In the genomic region with DNA sequence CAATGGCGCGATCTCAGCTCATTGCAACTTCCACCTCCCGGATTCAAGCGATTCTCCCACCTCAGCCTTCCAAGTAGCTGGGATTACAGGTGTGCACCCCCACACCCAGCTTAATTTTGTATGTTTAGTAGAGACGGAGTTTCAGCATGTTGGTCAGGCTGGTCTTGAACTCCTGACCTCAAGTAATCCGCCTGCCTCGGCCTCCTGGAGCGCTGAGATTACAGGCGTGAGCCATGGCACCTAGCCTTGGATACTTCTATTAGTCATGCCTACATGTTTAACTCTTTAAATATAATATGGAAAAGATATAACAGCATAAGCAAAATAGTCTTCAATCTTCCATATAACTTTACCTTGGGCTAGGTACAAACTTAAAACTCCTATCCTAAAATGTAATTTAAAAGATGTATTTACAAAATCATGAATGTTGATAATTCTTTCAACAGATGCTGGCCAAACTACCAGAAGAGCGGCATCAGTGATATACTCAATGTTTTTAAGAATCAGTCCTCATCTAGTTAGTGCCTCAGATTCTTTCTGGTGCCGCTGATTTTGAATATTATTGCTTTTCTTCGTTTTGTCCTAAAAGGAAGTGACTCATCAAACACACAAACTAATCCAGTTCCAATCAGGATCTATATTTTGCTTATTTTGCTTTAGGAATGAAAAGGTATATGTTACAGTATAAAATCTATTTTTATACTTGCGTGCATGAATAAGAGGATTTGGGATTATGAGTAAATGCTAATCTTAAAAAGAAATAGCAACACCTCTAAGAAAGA, we compare ENCODE assay signal across 17 cellular contexts.
"Had no signal": no experiment of that assay in that cellular context is flagged by ENCODE, and none has a peak within 500 bp of the region (broad histone marks: within the 10 kb centered on the region; RNA-seq: fewer than 3 reads in every experiment).

No MANE protein-coding gene starts in this region.

- H3K4me1 ChIP-seq: left lung, tibial artery had no signal

- DNase-seq: activated B cell treated with CpG ODN at 0.5 μM for 24 hours; activated CD4-positive, alpha-beta memory T cell treated with anti-CD3 and anti-CD28 coated beads for 36 hours; activated CD4-positive, alpha-beta T cell treated with anti-CD3 and anti-CD28 coated beads for 4 hours; activated CD8-positive, alpha-beta memory T cell treated with anti-CD3 and anti-CD28 coated beads, Interleukin-2, amount 10 ng/mL, durations not matched to agents 7 days and 5 days; aorta; cerebellar nuclear complex; cortex of kidney; esophagus squamous epithelium; hippocampal formation; islet precursor cell; left lung; midbrain; stimulated activated naive B cell treated with anti-CD40 and anti-IgM and Interleukin-4, amounts not matched to agents 10 μg/mL and 1 μg/mL and 100 μg/mL, for 72 hours; tibial artery had no signal

- H3K4me3 ChIP-seq: esophagus squamous epithelium, left lung, tibial artery had no signal

- H3K27me3 ChIP-seq: esophagus squamous epithelium, left lung, tibial artery had no signal

- H3K27me3 Mint-ChIP-seq: activated B cell treated with CpG ODN at 0.5 μM for 24 hours; activated CD4-positive, alpha-beta memory T cell treated with anti-CD3 and anti-CD28 coated beads for 36 hours; activated CD8-positive, alpha-beta memory T cell treated with anti-CD3 and anti-CD28 coated beads, Interleukin-2, amount 10 ng/mL, durations not matched to agents 7 days and 5 days; stimulated activated naive B cell treated with anti-CD40 and anti-IgM and Interleukin-4, amounts not matched to agents 10 μg/mL and 1 μg/mL and 100 μg/mL, for 72 hours had no signal

- H3K36me3 ChIP-seq: esophagus squamous epithelium, left lung had no signal

- ATAC-seq: activated CD8-positive, alpha-beta memory T cell treated with anti-CD3 and anti-CD28 coated beads, Interleukin-2, amount 10 ng/mL, durations not matched to agents 7 days and 5 days; left lung; sciatic nerve; stimulated activated naive B cell treated with anti-CD40 and anti-IgM and Interleukin-4, amounts not matched to agents 10 μg/mL and 1 μg/mL and 100 μg/mL, for 72 hours had no signal

- H3K27ac Mint-ChIP-seq: activated B cell treated with CpG ODN at 0.5 μM for 24 hours; activated CD4-positive, alpha-beta memory T cell treated with anti-CD3 and anti-CD28 coated beads for 36 hours; activated CD8-positive, alpha-beta memory T cell treated with anti-CD3 and anti-CD28 coated beads, Interleukin-2, amount 10 ng/mL, durations not matched to agents 7 days and 5 days; nephron; stimulated activated naive B cell treated with anti-CD40 and anti-IgM and Interleukin-4, amounts not matched to agents 10 μg/mL and 1 μg/mL and 100 μg/mL, for 72 hours; T-helper 2 cell treated with Interferon-gamma antibody and Interleukin-4, amounts not matched to agents 5 μg/mL and 100 μg/mL, for 36 hours had no signal

- H3K4me3 Mint-ChIP-seq: activated B cell treated with CpG ODN at 0.5 μM for 24 hours; activated CD4-positive, alpha-beta memory T cell treated with anti-CD3 and anti-CD28 coated beads for 36 hours; activated CD8-positive, alpha-beta memory T cell treated with anti-CD3 and anti-CD28 coated beads, Interleukin-2, amount 10 ng/mL, durations not matched to agents 7 days and 5 days; nephron; stimulated activated naive B cell treated with anti-CD40 and anti-IgM and Interleukin-4, amounts not matched to agents 10 μg/mL and 1 μg/mL and 100 μg/mL, for 72 hours; T-helper 2 cell treated with Interferon-gamma antibody and Interleukin-4, amounts not matched to agents 5 μg/mL and 100 μg/mL, for 36 hours had no signal

- H3K9me3 Mint-ChIP-seq: activated B cell treated with CpG ODN at 0.5 μM for 24 hours; stimulated activated naive B cell treated with anti-CD40 and anti-IgM and Interleukin-4, amounts not matched to agents 10 μg/mL and 1 μg/mL and 100 μg/mL, for 72 hours; T-helper 2 cell treated with Interferon-gamma antibody and Interleukin-4, amounts not matched to agents 5 μg/mL and 100 μg/mL, for 36 hours had no signal

- H3K9me3 ChIP-seq: esophagus squamous epithelium, tibial artery had no signal

- H3K27ac ChIP-seq: esophagus squamous epithelium, left lung, tibial artery had no signal

- H3K4me1 Mint-ChIP-seq: nephron had no signal
